In the genomic region with DNA sequence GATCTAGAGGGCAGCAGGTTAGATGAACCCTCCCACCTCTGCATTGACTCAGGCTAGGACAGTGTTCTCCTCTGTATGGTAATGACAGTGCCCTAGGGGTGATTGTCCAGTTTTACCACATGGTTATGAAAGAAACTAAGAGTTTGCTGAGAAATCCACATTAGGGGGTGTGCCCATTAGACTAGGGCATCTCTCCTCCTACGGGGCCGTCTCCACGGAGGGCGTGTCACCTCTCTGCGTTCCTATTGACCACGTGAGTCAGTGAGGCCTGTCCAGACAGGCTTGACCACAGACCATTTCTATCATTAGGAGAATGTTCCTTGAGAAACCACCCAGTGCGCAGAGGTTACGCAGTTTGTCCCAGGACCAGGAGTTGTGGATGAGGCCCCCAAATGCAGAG, we compare ENCODE assay signal across 16 cellular contexts. TPM values are rescaled to one million over a fixed set of nuclear protein-coding genes. Genes with fewer than 3 reads are reported as not detected.
DNase-seq lines count a peak whose midpoint lies in the region; ATAC-seq, FAIRE-seq and TF ChIP-seq lines count a peak whose summit lies in the region.
"Had no signal": no experiment of that assay in that cellular context is flagged by ENCODE, and none has a peak within 500 bp of the region (broad histone marks: within the 10 kb centered on the region; RNA-seq: fewer than 3 reads in every experiment).

No MANE protein-coding gene starts in this region.

- no peak overlapping the region for H3K4me2 ChIP-seq in fibroblast of lung (ENCODE audit: extremely low read depth, insufficient read depth, low read length)
- H3K4me2 ChIP-seq in osteoblast (ENCODE audit: insufficient read depth, low read length) = no peak overlapping the region

- peaks cover 24% of the 10 kb centered on the region for H3K36me3 Mint-ChIP-seq in endothelial cell (ENCODE audit: low read depth, unreplicated experiment)

- H2AFZ ChIP-seq in fibroblast of lung (ENCODE audit: low read length) = no peak overlapping the region
- no peak overlapping the region for H2AFZ ChIP-seq in osteoblast (ENCODE audit: low read length)

- H3K27ac ChIP-seq in RWPE1 (peak overlapping the region; percentile 92), fibroblast of lung (ENCODE audit: insufficient read depth, low read length) (no peak overlapping the region), osteoblast (ENCODE audit: low read depth, low read length) (no peak overlapping the region)
- H3K27ac ChIP-seq: psoas muscle had no signal

- ATAC-seq in HG03565 (IDR thresholded peaks at IDR 0.05; ENCODE audit: unreplicated experiment) = no peak
- ATAC-seq: stimulated activated naive CD8-positive, alpha-beta T cell treated with anti-CD3 and anti-CD28 coated beads, Interleukin-15, Interleukin-2, amounts not matched to agents 100 U/mL and 50 U/mL, for 24 hours; T-cell had no signal

- no peaks in the 10 kb centered on the region for H3K4me1 ChIP-seq in fibroblast of lung (ENCODE audit: control insufficient read depth, extremely low read depth, insufficient read depth, low read length)
- H3K4me1 ChIP-seq in osteoblast (ENCODE audit: insufficient read depth, low read length) = no peaks in the 10 kb centered on the region
- H3K4me1 ChIP-seq: psoas muscle had no signal

- H3K27me3 ChIP-seq in fibroblast of lung (ENCODE audit: control insufficient read depth, insufficient read depth, low read length) (no peaks in the 10 kb centered on the region), osteoblast (ENCODE audit: insufficient read depth, low read length) (no peaks in the 10 kb centered on the region)

- H3K79me2 ChIP-seq in fibroblast of lung (ENCODE audit: control insufficient read depth, insufficient read depth, low read length) (no peaks in the 10 kb centered on the region), osteoblast (ENCODE audit: insufficient read depth, low read length) (no peaks in the 10 kb centered on the region)

- H3K9me3 Mint-ChIP-seq in endothelial cell (ENCODE audit: unreplicated experiment) = no peaks in the 10 kb centered on the region
- H3K9me3 Mint-ChIP-seq: T-cell had no signal

- POLR2A ChIA-PET in RWPE1 (lab: Yijun Ruan, JAX; ENCODE audit: low non-redundant PET) = interaction anchor here (1.0 kb wide), 1 partner anchor 8 kb away, joined by 3 read pairs; a partner anchor contains a TSS

- H3K9me3 ChIP-seq in fibroblast of lung (ENCODE audit: control insufficient read depth, insufficient read depth, low read depth, low read length) (no peaks in the 10 kb centered on the region), osteoblast (ENCODE audit: low read depth, low read length) (no peaks in the 10 kb centered on the region)
- H3K9me3 ChIP-seq: psoas muscle had no signal

- no peak overlapping the region for H3K9ac ChIP-seq in fibroblast of lung (ENCODE audit: insufficient read depth, low read length)

- H4K20me1 ChIP-seq in fibroblast of lung (ENCODE audit: control insufficient read depth, extremely low read depth, insufficient read depth, low read length) = no peaks in the 10 kb centered on the region
- no peaks in the 10 kb centered on the region for H4K20me1 ChIP-seq in osteoblast (ENCODE audit: insufficient read depth, low read length)

- peaks cover 5% of the 10 kb centered on the region for H3K27me3 Mint-ChIP-seq in endothelial cell (ENCODE audit: unreplicated experiment)
- H3K27me3 Mint-ChIP-seq: T-cell had no signal

- TF ChIP-seq CTCF in RWPE1 (conservative IDR thresholded peaks at IDR 0.05; ENCODE audit: low read depth) (no peak), fibroblast of lung (conservative IDR thresholded peaks at IDR 0.05 in 1 of 2, IDR thresholded peaks at IDR 0.05 in 1 of 2; ENCODE audit: low read depth in 1 of 2, low read length in 2 of 2) (no peak), osteoblast (IDR thresholded peaks at IDR 0.05; ENCODE audit: extremely low read depth, low read depth, low read length) (no peak), endothelial cell (IDR thresholded peaks at IDR 0.05; ENCODE audit: unreplicated experiment) (no peak)

- peaks cover 13% of the 10 kb centered on the region for H3K36me3 ChIP-seq in fibroblast of lung (ENCODE audit: control insufficient read depth, insufficient read depth, low read length)
- H3K36me3 ChIP-seq in osteoblast (ENCODE audit: insufficient read depth, low read length) = peaks cover 31% of the 10 kb centered on the region

- no peak for FAIRE-seq in GM12892 (lab: Jason Lieb, UNC)

- no peaks in the 10 kb centered on the region for H3K4me1 Mint-ChIP-seq in endothelial cell (ENCODE audit: unreplicated experiment)
- H3K4me1 Mint-ChIP-seq: T-cell had no signal

- H3K27ac Mint-ChIP-seq in endothelial cell (ENCODE audit: unreplicated experiment) = no peak overlapping the region
- H3K27ac Mint-ChIP-seq: T-cell had no signal

- no peak for TF ChIP-seq POLR2A in GM12892 (IDR thresholded peaks at IDR 0.05; ENCODE audit: low read depth, low read length)

- H3K4me3 ChIP-seq in fibroblast of lung (replicated peaks in 1 of 4; ENCODE audit: control extremely low read depth in 1 of 4, insufficient read depth in 1 of 4, low read depth in 3 of 4, low read length in 4 of 4) (no peak overlapping the region), osteoblast (ENCODE audit: insufficient read depth, low read length) (no peak overlapping the region)
- H3K4me3 ChIP-seq: psoas muscle had no signal

- CTCF ChIA-PET in RWPE1 (lab: Yijun Ruan, JAX) = interaction anchor here (1.1 to 1.6 kb wide), 3 partner anchors 8 to 16 kb away, joined by 3 to 8 read pairs (median 3); a partner anchor contains a TSS

- no peak overlapping the region for H3K4me3 Mint-ChIP-seq in endothelial cell (ENCODE audit: unreplicated experiment)
- H3K4me3 Mint-ChIP-seq: T-cell had no signal

- peak; percentile 76 for DNase-seq in ELR (ENCODE audit: low read depth)
- peak; percentile 97 for DNase-seq in RWPE1 (ENCODE audit: low spot score)
- DNase-seq in fibroblast of lung (ENCODE audit: low read depth in 2 of 2) = peak; percentile 66 to 69
- DNase-seq in osteoblast (ENCODE audit: insufficient read length, low spot score, missing footprints) = peak; percentile 96
- DNase-seq in GM12892 (ENCODE audit: insufficient read length) = no peak
- DNase-seq in endothelial cell (ENCODE audit: low spot score) = no peak
- DNase-seq in RKO (ENCODE audit: low spot score) = no peak
- DNase-seq: activated T-cell treated with anti-CD3 and anti-CD28 coated beads, Interleukin-2, amount 50 U/mL, for 1 hour; amygdala; C1 segment of cervical spinal cord; effector CD8-positive, alpha-beta T cell; stimulated activated CD4-positive, alpha-beta T cell treated with anti-CD3 and anti-CD28 coated beads, Interleukin-4, amount 100 ng/mL, for 1 hour; stimulated activated naive CD8-positive, alpha-beta T cell treated with anti-CD3 and anti-CD28 coated beads, Interleukin-15, Interleukin-2, amounts not matched to agents 100 U/mL and 50 U/mL, for 24 hours; T-cell had no signal

RNA-seq across cellular contexts. Expression of a gene that starts 8.3 kb away (rescaled TPM):
- total RNA-seq in fibroblast of lung (10.0 and 22.1 TPM in 2 replicates), osteoblast (31.1 and 31.2 TPM in 2 replicates), endothelial cell (ENCODE audit: unreplicated experiment) (40.7 TPM)
- polyA plus RNA-seq in fibroblast of lung = 12.3 and 18.8 TPM in 2 replicates
- 22.9 and 30.2 TPM in 2 replicates for polyA plus RNA-seq in fibroblast of lung (2012)
- polyA minus RNA-seq in fibroblast of lung (ENCODE audit: low replicate concordance) = 16.5 and 20.4 TPM in 2 replicates
- 17.4 TPM for polyA plus RNA-seq in GM12892 (2012; ENCODE audit: missing spikeins)

RNA-seq across cellular contexts. Expression of a gene that starts 8.6 kb away (rescaled TPM):
- total RNA-seq in fibroblast of lung (32.6 and 56.1 TPM in 2 replicates), osteoblast (34.4 and 35.7 TPM in 2 replicates), endothelial cell (ENCODE audit: unreplicated experiment) (41.6 TPM)
- polyA plus RNA-seq in fibroblast of lung = 31.5 and 36.8 TPM in 2 replicates
- 60.5 and 63.5 TPM in 2 replicates for polyA plus RNA-seq in fibroblast of lung (2012)
- polyA minus RNA-seq in fibroblast of lung (ENCODE audit: low replicate concordance) = 23.5 and 33.1 TPM in 2 replicates
- polyA plus RNA-seq in GM12892 (2012; ENCODE audit: missing spikeins) = 40.2 TPM

Comparison
In these comparisons a context has a peak if more than half of its experiments do, and no peak if none do; other contexts are left out.
1. DNase-seq: peak in ELR (single experiment), RWPE1 (single experiment), fibroblast of lung (2 of 2) and osteoblast (single experiment); none in GM12892 (single experiment), endothelial cell (single experiment) and RKO (single experiment).